11 cellular contexts compared by ENCODE assay signal in genomic region chr16:70577256-70577698, GRCh38. TPM values are rescaled to one million over a fixed set of nuclear protein-coding genes. Genes with fewer than 3 reads are reported as not detected.
DNase-seq lines count a peak whose midpoint lies in the region; ATAC-seq, FAIRE-seq and TF ChIP-seq lines count a peak whose summit lies in the region.
"Had no signal": no experiment of that assay in that cellular context is flagged by ENCODE, and none has a peak within 500 bp of the region (broad histone marks: within the 10 kb centered on the region; RNA-seq: fewer than 3 reads in every experiment).

No MANE protein-coding gene starts in this region.

- H3K4me3 ChIP-seq in GM23338 (no peak overlapping the region), PC-9 (no peak overlapping the region), epithelial cell of esophagus (ENCODE audit: low read length) (no peak overlapping the region), sigmoid colon (no peak overlapping the region), small intestine (ENCODE audit: low read depth in 1 of 2, low read length in 2 of 2) (no peak overlapping the region)
- H3K4me3 ChIP-seq: heart left ventricle had no signal

- DNase-seq in GM23338 (ENCODE audit: low spot score) (no peak), PC-9 (peak; percentile 71 to 79), epithelial cell of esophagus (ENCODE audit: low read depth) (peak; percentile 38), sigmoid colon (peak; percentile 65), small intestine (no peak), NCI-H2081 (lab: John Stamatoyannopoulos, UW) (no peak)
- DNase-seq: NCI-H748 treated with DMSO at 0.1 percent for 48 hours had no signal

- H3K27me3 ChIP-seq in GM23338 (ENCODE audit: insufficient read depth): no peaks in the 10 kb centered on the region
- no peaks in the 10 kb centered on the region for H3K27me3 ChIP-seq in PC-9 (ENCODE audit: insufficient read depth, low read depth)
- H3K27me3 ChIP-seq in sigmoid colon: no peaks in the 10 kb centered on the region
- H3K27me3 ChIP-seq in small intestine (ENCODE audit: control insufficient read depth in 2 of 2, insufficient read depth in 2 of 2, low read length in 2 of 2): no peaks in the 10 kb centered on the region
- H3K27me3 ChIP-seq: heart left ventricle had no signal

- peaks cover 22% of the 10 kb centered on the region for H3K4me1 Mint-ChIP-seq in GM23338

- H2AFZ ChIP-seq in GM23338 (no peak overlapping the region), PC-9 (no peak overlapping the region)

- peak; percentile 14 for ATAC-seq in GM23338
- ATAC-seq in GM21515 (IDR thresholded peaks at IDR 0.05; ENCODE audit: unreplicated experiment): no peak
- ATAC-seq in GM21786 (IDR thresholded peaks at IDR 0.05; ENCODE audit: unreplicated experiment): no peak
- ATAC-seq: heart left ventricle had no signal

- no peak for FAIRE-seq in small intestine (lab: Jason Lieb, UNC)

- no peak for TF ChIP-seq POLR2A in sigmoid colon (IDR thresholded peaks at IDR 0.05)

- CTCF ChIA-PET in PC-9 (lab: Charles Lee): no interaction called here

- H4K20me1 ChIP-seq in GM23338 (replicated peaks; ENCODE audit: insufficient read depth) (peaks cover 20% of the 10 kb centered on the region), PC-9 (ENCODE audit: insufficient read depth) (peaks cover 5% of the 10 kb centered on the region)

- intact Hi-C loops in PC-9 (cut with micrococcal nuclease; ENCODE audit: unreplicated experiment) (no loop called here), sigmoid colon (cut with DNase I) (loop anchor here (5.0 kb wide), 1 partner anchor 75 kb away; no protein-coding TSS in a partner anchor)

- H3K4me1 ChIP-seq in GM23338 (ENCODE audit: insufficient read depth): peaks cover 7% of the 10 kb centered on the region
- peaks cover 49% of the 10 kb centered on the region for H3K4me1 ChIP-seq in PC-9 (replicated peaks; ENCODE audit: insufficient read depth)
- H3K4me1 ChIP-seq in sigmoid colon: peaks cover 0 to 55% (median 43%) of the 10 kb centered on the region in 4 donors
- no peaks in the 10 kb centered on the region for H3K4me1 ChIP-seq in small intestine (ENCODE audit: control insufficient read depth in 2 of 2, insufficient read depth in 1 of 2, low read depth in 1 of 2, low read length in 1 of 2)

- H3F3A ChIP-seq in GM23338 (replicated peaks; ENCODE audit: low read depth) (peaks cover 40% of the 10 kb centered on the region), PC-9 (ENCODE audit: insufficient read depth, low read depth) (peaks cover 62% of the 10 kb centered on the region)

- H3K9me3 ChIP-seq in PC-9 (ENCODE audit: insufficient read depth, low read depth) (no peaks in the 10 kb centered on the region), sigmoid colon (no peaks in the 10 kb centered on the region), small intestine (ENCODE audit: control insufficient read depth, low read depth) (no peaks in the 10 kb centered on the region)
- H3K9me3 ChIP-seq: heart left ventricle had no signal

- H3K27ac Mint-ChIP-seq in GM23338: 0 out of 2 replicates have a peak overlapping the region, but pooled peaks have one; percentile 87
- H3K27ac Mint-ChIP-seq: progenitor cell of endocrine pancreas had no signal

- 75 to 77% methylated on average over 9 of the region's 9 CpGs for WGBS in sigmoid colon, 2 donors
- 60 to 73% (median 69%) methylated on average over 9 of the region's 9 CpGs for WGBS in small intestine, 3 donors

- TF ChIP-seq EP300 in sigmoid colon (IDR thresholded peaks at IDR 0.05): no peak

- TF ChIP-seq CTCF in GM23338 (conservative IDR thresholded peaks at IDR 0.05; ENCODE audit: low read depth in 2 of 2) (no peak), PC-9 (conservative IDR thresholded peaks at IDR 0.05) (no peak), epithelial cell of esophagus (IDR thresholded peaks at IDR 0.05; ENCODE audit: insufficient read depth, low read depth, low read length, missing control alignments) (no peak), sigmoid colon (IDR thresholded peaks at IDR 0.05) (no peak)

- no peak overlapping the region for H3K4me3 Mint-ChIP-seq in GM23338

- H3K4me2 ChIP-seq in GM23338 (no peak overlapping the region), PC-9 (peak overlapping the region; percentile 20; the same call in 1 of the 2 replicates)

- peaks cover 9% of the 10 kb centered on the region for H3K27me3 Mint-ChIP-seq in GM23338 (ENCODE audit: insufficient read depth, low read depth, poor library complexity)
- H3K27me3 Mint-ChIP-seq: progenitor cell of endocrine pancreas had no signal

- peaks cover 12% of the 10 kb centered on the region for H3K36me3 ChIP-seq in GM23338 (ENCODE audit: insufficient read depth)
- H3K36me3 ChIP-seq in PC-9 (ENCODE audit: low read depth): peaks cover 11% of the 10 kb centered on the region; the same call in 1 of the 2 replicates
- peaks cover 0 to 10% (median 5%) of the 10 kb centered on the region in 4 donors for H3K36me3 ChIP-seq in sigmoid colon
- peaks cover 3 to 10% of the 10 kb centered on the region in 2 donors for H3K36me3 ChIP-seq in small intestine (ENCODE audit: control insufficient read depth in 2 of 2, insufficient read depth in 2 of 2, low read length in 2 of 2)

- H3K79me2 ChIP-seq in GM23338 (replicated peaks; ENCODE audit: insufficient read depth) (no peaks in the 10 kb centered on the region), PC-9 (ENCODE audit: low read depth) (no peaks in the 10 kb centered on the region)

- peak overlapping the region; percentile 87; the same call in 1 of the 2 replicates for H3K27ac ChIP-seq in GM23338 (ENCODE audit: low read depth)
- peak overlapping the region; percentile 48 for H3K27ac ChIP-seq in PC-9
- H3K27ac ChIP-seq in sigmoid colon: peak overlapping the region in 3 of 4 donors; percentile 3 to 44 (median 43)
- no peak overlapping the region for H3K27ac ChIP-seq in small intestine (ENCODE audit: low read depth in 1 of 2, low read length in 1 of 2)
- H3K27ac ChIP-seq: heart left ventricle had no signal

- POLR2A ChIA-PET in PC-9 (lab: Charles Lee; ENCODE audit: unreplicated experiment): no interaction called here

- H3K36me3 Mint-ChIP-seq in GM23338 (ENCODE audit: low read depth): peaks cover 30% of the 10 kb centered on the region

- BruUV-seq in PC-9 (replicated peaks; lab: Mats Ljungman, UMichigan): no TSS peak

- H3K9me2 ChIP-seq in GM23338 (ENCODE audit: insufficient read depth) (no peaks in the 10 kb centered on the region), PC-9 (ENCODE audit: insufficient read depth) (no peaks in the 10 kb centered on the region)

- H3K9me3 Mint-ChIP-seq in GM23338: no peaks in the 10 kb centered on the region; the same call in 2 of the 3 replicates

TF ChIP-seq in GM23338, 12 proteins besides CTCF, POLR2A, EP300 and RAD21 (continues in another document):
- no peak for TF ChIP-seq JUNB (IDR thresholded peaks at IDR 0.05; ENCODE audit: unreplicated experiment)
- TF ChIP-seq ETS1 (IDR thresholded peaks at IDR 0.05): no peak
- TF ChIP-seq EZH2 (IDR thresholded peaks at IDR 0.05; ENCODE audit: low read depth, unreplicated experiment): no peak
- TF ChIP-seq STAT1 (IDR thresholded peaks at IDR 0.05; ENCODE audit: unreplicated experiment): no peak
- TF ChIP-seq REST (IDR thresholded peaks at IDR 0.05; ENCODE audit: unreplicated experiment): no peak
- no peak for TF ChIP-seq ZNF331 (CRISPR knock-in tag; IDR thresholded peaks at IDR 0.05; ENCODE audit: low read depth)
- no peak for TF ChIP-seq CREB1 (CRISPR knock-in tag; IDR thresholded peaks at IDR 0.05; ENCODE audit: low read depth)
- no peak for TF ChIP-seq ZNF114 (CRISPR knock-in tag; IDR thresholded peaks at IDR 0.05)

RNA-seq across cellular contexts. Expression of gene SF3B3, which starts 53.7 kb away (rescaled TPM):
- total RNA-seq in GM23338 (2014; rRNA removed; shearing (Covaris generic)): 289 and 316 TPM in 2 replicates
- 202 and 203 TPM in 2 replicates for polyA plus RNA-seq in GM23338 (2016; fragmentation: Nextera tagmentation; extraction: Ambion mirVana)
- total RNA-seq in PC-9 (2021): 326 and 339 TPM in 2 replicates
- 10 to 100 TPM; 41.9 to 71.5 (median 59.5) TPM for total RNA-seq in sigmoid colon
- polyA plus RNA-seq in sigmoid colon: 10 to 100 TPM; 23.8 to 98.5 (median 30.6) TPM
- 10 to 100 TPM; 33.3 to 91.9 (median 46.7) TPM for polyA plus RNA-seq in small intestine

RNA-seq across cellular contexts. Expression of gene COG4, which starts 53.9 kb away (rescaled TPM):
- 38.1 and 46.9 TPM in 2 replicates for total RNA-seq in GM23338 (2014; rRNA removed; shearing (Covaris generic))
- polyA plus RNA-seq in GM23338 (2016; fragmentation: Nextera tagmentation; extraction: Ambion mirVana) (23.9 and 28.8 TPM in 2 replicates), sigmoid colon (10 to 100 TPM; 31.2 to 51.0 (median 39.5) TPM), small intestine (10 to 100 TPM; 48.1 to 93.5 (median 50.8) TPM)
- total RNA-seq in PC-9 (2021) (54.2 and 61.1 TPM in 2 replicates), sigmoid colon (10 to 100 TPM; 25.2 to 44.3 (median 31.9) TPM)

Comparison
In these comparisons a context has a peak if more than half of its experiments do, and no peak if none do; other contexts are left out.
1. DNase-seq: peak in PC-9 (2 of 2), epithelial cell of esophagus (single experiment) and sigmoid colon (single experiment); none in GM23338 (single experiment), small intestine (single experiment) and NCI-H2081 (0 of 2).
2. H3K27ac ChIP-seq: peak in GM23338 (single experiment), PC-9 (single experiment) and sigmoid colon (3 of 4); none in small intestine (0 of 2).